Comparison of ENCODE assay signal across 11 cellular contexts in genomic region chr2:152058655-152059054, GRCh38.
"Had no signal": no experiment of that assay in that cellular context is flagged by ENCODE, and none has a peak within 500 bp of the region (broad histone marks: within the 10 kb centered on the region; RNA-seq: fewer than 3 reads in every experiment).

No MANE protein-coding gene starts in this region.

- H3K4me3 ChIP-seq: GM23338 had no signal

- H3K9ac ChIP-seq: KMS-11 had no signal

- FAIRE-seq: H1, H54, HTR-8/SVneo had no signal

- H3K4me2 ChIP-seq: GM23338, KMS-11 had no signal

- DNase-seq: H9, HCEC 1CT, HFFc6, IMR-90, Karpas-422, KBM-7 had no signal

- ATAC-seq: GM23338 had no signal

- H3K27ac ChIP-seq: KMS-11 had no signal

- H2AFZ ChIP-seq: GM23338 had no signal
